ENCODE assay signal across 9 cellular contexts in genomic region chr19:2043864-2044708, GRCh38. TPM values are rescaled to one million over a fixed set of nuclear protein-coding genes. Genes with fewer than 3 reads are reported as not detected.
DNase-seq lines count a peak whose midpoint lies in the region; ATAC-seq and TF ChIP-seq lines count a peak whose summit lies in the region.
"Had no signal": no experiment of that assay in that cellular context is flagged by ENCODE, and none has a peak within 500 bp of the region (broad histone marks: within the 10 kb centered on the region; RNA-seq: fewer than 3 reads in every experiment).

No MANE protein-coding gene starts in this region.

- H3K4me3 Mint-ChIP-seq in HFFc6 = no peak overlapping the region

- POLR2A ChIA-PET in RWPE1 (lab: Yijun Ruan, JAX; ENCODE audit: low non-redundant PET) = no interaction called here

- H3K27me3 Mint-ChIP-seq in HFFc6 (ENCODE audit: insufficient read depth) = no peaks in the 10 kb centered on the region; the same call in 1 of the 2 replicates

- peak; percentile 10 for TF ChIP-seq POLR2A in GM10847 (IDR thresholded peaks at IDR 0.05; ENCODE audit: extremely low read depth, insufficient read length)

- intact Hi-C loops in sciatic nerve (cut with DNase I) = no loop called here

- no peak overlapping the region for H3K27ac Mint-ChIP-seq in HFFc6

- CTCF ChIA-PET in RWPE1 (lab: Yijun Ruan, JAX) = interaction anchor here (0.6 to 1.2 kb wide), 4 partner anchors 9 to 33 kb away, joined by 3 to 10 read pairs (median 4); no protein-coding TSS in a partner anchor

- no peaks in the 10 kb centered on the region for H3K36me3 Mint-ChIP-seq in HFFc6 (ENCODE audit: low read depth)

- TF ChIP-seq CTCF in RWPE1 (conservative IDR thresholded peaks at IDR 0.05; ENCODE audit: low read depth) = no peak
- TF ChIP-seq CTCF in HFFc6 (IDR thresholded peaks at IDR 0.05) = no peak

- H3K27ac ChIP-seq in RWPE1 (peak overlapping the region; percentile 100), epithelial cell of prostate (peak overlapping the region; percentile 76)

- H3K9me3 Mint-ChIP-seq in HFFc6 = no peaks in the 10 kb centered on the region

- ATAC-seq in sciatic nerve = no peak
- ATAC-seq in GM21825 (IDR thresholded peaks at IDR 0.05; ENCODE audit: unreplicated experiment) = no peak
- no peak for ATAC-seq in GM18858 (IDR thresholded peaks at IDR 0.05; ENCODE audit: unreplicated experiment)

- no peaks in the 10 kb centered on the region; the same call in 1 of the 2 replicates for H3K4me1 Mint-ChIP-seq in HFFc6 (ENCODE audit: low read depth)

- DNase-seq in RWPE1 (ENCODE audit: low spot score) (no peak), epithelial cell of prostate (ENCODE audit: low read depth, low spot score) (no peak), sciatic nerve (ENCODE audit: low spot score) (peak; percentile 68), HFFc6 (no peak)
- DNase-seq: activated CD4-positive, alpha-beta T cell treated with anti-CD3 and anti-CD28 coated beads, Interleukin-2, amount 50 U/mL, for 4 hours; GOT3 had no signal

RNA-seq across cellular contexts. Expression of gene MKNK2, which starts 7.0 kb away (rescaled TPM):
- 140 TPM for total RNA-seq in sciatic nerve
- 10 to 100 TPM; 61.5 to 82.9 (median 65.2) TPM for total RNA-seq in HFFc6 (2021; fragmentation: NEBNext Ultra II Directional; extraction: Animal tissue kit (Norgen Biotek cat#: 25700))

RNA-seq across cellular contexts. Expression of gene BTBD2, which starts 28.6 kb away (rescaled TPM):
- total RNA-seq in sciatic nerve = 65.7 TPM
- 10 to 100 TPM; 74.1 to 95.6 (median 84.7) TPM for total RNA-seq in HFFc6 (2021; fragmentation: NEBNext Ultra II Directional; extraction: Animal tissue kit (Norgen Biotek cat#: 25700))

RNA-seq across cellular contexts. Expression of gene MOB3A, which starts 52.0 kb away (rescaled TPM):
- total RNA-seq in sciatic nerve = 54.0 TPM
- 10 to 100 TPM; 47.1 to 52.6 (median 51.2) TPM for total RNA-seq in HFFc6 (2021; fragmentation: NEBNext Ultra II Directional; extraction: Animal tissue kit (Norgen Biotek cat#: 25700))

RNA-seq across cellular contexts. Expression of gene IZUMO4, which starts 52.6 kb away (rescaled TPM):
- total RNA-seq in sciatic nerve = 37.8 TPM
- 1 to 10 TPM in 5 of 6 experiments, under 1 TPM in 1; 0.68 to 1.9 (median 1.5) TPM for total RNA-seq in HFFc6 (2021; fragmentation: NEBNext Ultra II Directional; extraction: Animal tissue kit (Norgen Biotek cat#: 25700))
